8 cellular contexts compared by ENCODE assay signal in genomic region chr10:89644967-89645741, GRCh38. TPM values are rescaled to one million over a fixed set of nuclear protein-coding genes. Genes with fewer than 3 reads are reported as not detected.
DNase-seq lines count a peak whose midpoint lies in the region; ATAC-seq, FAIRE-seq and TF ChIP-seq lines count a peak whose summit lies in the region.

PANK1 (minus strand) TSS chr10:89645242; CDS start chr10:89644891, 351 bp downstream.

- intact Hi-C loops in breast epithelium (cut with DNase I; ENCODE audit: low total_unique reads): no loop called here

- DNase-seq in A549 (ENCODE audit: low read depth in 1 of 2, low spot score in 1 of 2) (peak; percentile 84 to 88), NCI-H2029 (lab: John Stamatoyannopoulos, UW) (peak; percentile 16), breast epithelium (ENCODE audit: low spot score in 2 of 2) (peak; percentile 75 to 81), iPS-NIHi7 (ENCODE audit: extremely low spot score) (peak; percentile 86), small intestine (peak; percentile 75)

- POLR2A ChIA-PET in A549 (lab: Yijun Ruan, JAX): interaction anchor here (1.0 kb wide), 1 partner anchor 56 kb away, joined by 4 read pairs; the partner anchor contains the start of gene KIF20B

- WGBS in A549 (ENCODE audit: missing lambda C conversion rate): 1% methylated on average over 18 of the region's 56 CpGs
- WGBS in small intestine, 3 donors: 1 to 2% (median 1%) methylated on average over 39 to 56 of the region's 56 CpGs

- TF ChIP-seq RAD21 in A549 (conservative IDR thresholded peaks at IDR 0.05 in 1 of 2, IDR thresholded peaks at IDR 0.05 in 1 of 2): no peak

- TF ChIP-seq POLR2A in A549 (IDR thresholded peaks at IDR 0.05; ENCODE audit: low read length): peak; percentile 63; the same call in 1 of the 2 replicates
- TF ChIP-seq POLR2A in breast epithelium (IDR thresholded peaks at IDR 0.05): no peak

- FAIRE-seq in A549 (lab: Jason Lieb, UNC): no peak
- no peak for FAIRE-seq in small intestine (lab: Jason Lieb, UNC)

- no peaks in the 10 kb centered on the region for H3K27me3 ChIP-seq in breast epithelium
- H3K27me3 ChIP-seq in small intestine (ENCODE audit: control insufficient read depth in 2 of 2, insufficient read depth in 2 of 2, low read length in 2 of 2): no peaks in the 10 kb centered on the region

- ATAC-seq in A549 (peak; percentile 72 to 78), GM18517 (IDR thresholded peaks at IDR 0.05; ENCODE audit: unreplicated experiment) (peak; percentile 28), HG02973 (IDR thresholded peaks at IDR 0.05; ENCODE audit: unreplicated experiment) (peak; percentile 32)

- no peaks in the 10 kb centered on the region; the same call in 2 of the 3 replicates for H3K9me3 ChIP-seq in A549
- H3K9me3 ChIP-seq in breast epithelium: no peaks in the 10 kb centered on the region
- H3K9me3 ChIP-seq in small intestine (ENCODE audit: control insufficient read depth, low read depth): no peaks in the 10 kb centered on the region

- TF ChIP-seq EP300 in A549 (IDR thresholded peaks at IDR 0.05): no peak

- H3K4me2 ChIP-seq in A549: peak within 1 kb of the TSS; percentile 90

- TF ChIP-seq CTCF in A549 (IDR thresholded peaks at IDR 0.05): no peak
- TF ChIP-seq CTCF in VCaP (conservative IDR thresholded peaks at IDR 0.05): no peak
- TF ChIP-seq CTCF in breast epithelium (IDR thresholded peaks at IDR 0.05): no peak

- peak within 1 kb of the TSS; percentile 97 for H3K27ac ChIP-seq in A549
- peak within 1 kb of the TSS; percentile 95 for H3K27ac ChIP-seq in VCaP
- H3K27ac ChIP-seq in breast epithelium: peak within 1 kb of the TSS; percentile 67 to 70
- peak within 1 kb of the TSS; percentile 91 to 92 for H3K27ac ChIP-seq in small intestine (ENCODE audit: low read depth in 1 of 2, low read length in 1 of 2)

- H3K4me1 ChIP-seq in A549 (peaks cover 16% of the 10 kb centered on the region), breast epithelium (no peaks in the 10 kb centered on the region), small intestine (ENCODE audit: control insufficient read depth in 2 of 2, insufficient read depth in 1 of 2, low read depth in 1 of 2, low read length in 1 of 2) (peaks cover 0 to 2% of the 10 kb centered on the region in 2 donors)

- CTCF ChIA-PET in A549 (lab: Yijun Ruan, JAX): no interaction called here

- no peaks in the 10 kb centered on the region for H3K36me3 ChIP-seq in breast epithelium
- H3K36me3 ChIP-seq in small intestine (ENCODE audit: control insufficient read depth in 2 of 2, insufficient read depth in 2 of 2, low read length in 2 of 2): no peaks in the 10 kb centered on the region

- H3K4me3 ChIP-seq in A549 (peak within 1 kb of the TSS; percentile 77), breast epithelium (peak within 1 kb of the TSS; percentile 80 to 86 (median 84)), small intestine (ENCODE audit: low read depth in 1 of 2, low read length in 2 of 2) (peak within 1 kb of the TSS; percentile 91)

TF ChIP-seq in A549, 52 proteins besides CTCF, POLR2A, EP300 and RAD21:
- TF ChIP-seq KDM5A (IDR thresholded peaks at IDR 0.05) (no peak), BCL3 (IDR thresholded peaks at IDR 0.05) (peak; percentile 65; the same call in 2 of the 3 replicates), CEBPB (IDR thresholded peaks at IDR 0.05) (no peak), JUNB (IDR thresholded peaks at IDR 0.05) (no peak), HEYL (CRISPR knock-in tag; IDR thresholded peaks at IDR 0.05) (no peak), CHD2 (IDR thresholded peaks at IDR 0.05; ENCODE audit: low read length, partially characterized antibody) (no peak), ESRRA (IDR thresholded peaks at IDR 0.05; ENCODE audit: borderline replicate concordance, low read length) (0 out of 2 replicates have a peak, but pooled peaks have one; percentile 32), CBX8 (IDR thresholded peaks at IDR 0.05) (no peak), JUN (IDR thresholded peaks at IDR 0.05) (peak; percentile 56 to 58; a peak in 3 of 5 replicates), TFCP2L1 (CRISPR knock-in tag; IDR thresholded peaks at IDR 0.05) (no peak), NR3C1 (IDR thresholded peaks at IDR 0.05) (no peak), SREBF2 (IDR thresholded peaks at IDR 0.05) (no peak), ZC3H11A (IDR thresholded peaks at IDR 0.05) (no peak), POLR2AphosphoS2 (conservative IDR thresholded peaks at IDR 0.05; ENCODE audit: low read length) (no peak), BHLHE40 (IDR thresholded peaks at IDR 0.05; ENCODE audit: low read depth, low read length) (no peak), ATOH8 (CRISPR knock-in tag; IDR thresholded peaks at IDR 0.05; ENCODE audit: low read depth) (no peak), EHF (CRISPR knock-in tag; IDR thresholded peaks at IDR 0.05) (no peak), FOSB (CRISPR knock-in tag; IDR thresholded peaks at IDR 0.05) (no peak), MYC (IDR thresholded peaks at IDR 0.05; ENCODE audit: borderline replicate concordance, low read length) (peak; percentile 48; the same call in 1 of the 2 replicates), RARB (CRISPR knock-in tag; IDR thresholded peaks at IDR 0.05) (no peak), HOXA7 (CRISPR knock-in tag; IDR thresholded peaks at IDR 0.05) (no peak), GATA3 (IDR thresholded peaks at IDR 0.05; ENCODE audit: borderline replicate concordance) (no peak)
- TF ChIP-seq, protein P1, sequence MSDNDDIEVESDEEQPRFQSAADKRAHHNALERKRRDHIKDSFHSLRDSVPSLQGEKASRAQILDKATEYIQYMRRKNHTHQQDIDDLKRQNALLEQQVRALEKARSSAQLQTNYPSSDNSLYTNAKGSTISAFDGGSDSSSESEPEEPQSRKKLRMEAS (IDR thresholded peaks at IDR 0.05): peak; percentile 81
- TF ChIP-seq, protein P2, sequence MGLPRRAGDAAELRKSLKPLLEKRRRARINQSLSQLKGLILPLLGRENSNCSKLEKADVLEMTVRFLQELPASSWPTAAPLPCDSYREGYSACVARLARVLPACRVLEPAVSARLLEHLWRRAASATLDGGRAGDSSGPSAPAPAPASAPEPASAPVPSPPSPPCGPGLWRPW (IDR thresholded peaks at IDR 0.05): no peak
- TF ChIP-seq, protein P3, sequence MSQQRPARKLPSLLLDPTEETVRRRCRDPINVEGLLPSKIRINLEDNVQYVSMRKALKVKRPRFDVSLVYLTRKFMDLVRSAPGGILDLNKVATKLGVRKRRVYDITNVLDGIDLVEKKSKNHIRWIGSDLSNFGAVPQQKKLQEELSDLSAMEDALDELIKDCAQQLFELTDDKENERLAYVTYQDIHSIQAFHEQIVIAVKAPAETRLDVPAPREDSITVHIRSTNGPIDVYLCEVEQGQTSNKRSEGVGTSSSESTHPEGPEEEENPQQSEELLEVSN (IDR thresholded peaks at IDR 0.05; ENCODE audit: borderline replicate concordance, low read depth): peak; percentile 61; the same call in 1 of the 2 replicates

RNA-seq across cellular contexts. Expression of gene PANK1, which starts in this region (rescaled TPM):
- 9.0 and 10.5 TPM in 2 replicates for polyA plus RNA-seq in A549 (2011; rRNA removed)
- 2.6 and 3.1 TPM in 2 replicates for polyA plus RNA-seq in A549 (2012; cell fraction: cytosol; rRNA removed)
- 0.95 and 1.1 TPM in 2 replicates for polyA plus RNA-seq in A549 (2012; cell fraction: nucleus; rRNA removed)
- 5.5 to 6.7 TPM (median 5.6 TPM) in 3 replicates for polyA plus RNA-seq in A549 (2017; fragmentation: RNase III; extraction: RNeasy Plus Mini Kit Qiagen cat#74134 plus additional on column Dnase treatment)
- polyA minus RNA-seq in A549 (2011; rRNA and poly(A)+ RNA removed): 7.6 and 10.6 TPM in 2 replicates
- 1 to 10 TPM; 2.9 to 6.4 (median 5.1) TPM for total RNA-seq in breast epithelium
- polyA plus RNA-seq in small intestine: 10 to 100 TPM; 13.1 to 26.8 (median 15.9) TPM

Comparison
In these comparisons a context has a peak if more than half of its experiments do, and no peak if none do; other contexts are left out.
1. Peak in every context shown above with its lines: DNase-seq, ATAC-seq, H3K4me3 ChIP-seq and H3K27ac ChIP-seq.
2. DNase-seq: peak in every context shown above with its lines; median percentile 86 in A549; 86 in iPS-NIHi7; 78 in breast epithelium; 75 in small intestine; 16 in NCI-H2029.